Comparison of ENCODE assay signal across 8 cellular contexts in the genomic region with DNA sequence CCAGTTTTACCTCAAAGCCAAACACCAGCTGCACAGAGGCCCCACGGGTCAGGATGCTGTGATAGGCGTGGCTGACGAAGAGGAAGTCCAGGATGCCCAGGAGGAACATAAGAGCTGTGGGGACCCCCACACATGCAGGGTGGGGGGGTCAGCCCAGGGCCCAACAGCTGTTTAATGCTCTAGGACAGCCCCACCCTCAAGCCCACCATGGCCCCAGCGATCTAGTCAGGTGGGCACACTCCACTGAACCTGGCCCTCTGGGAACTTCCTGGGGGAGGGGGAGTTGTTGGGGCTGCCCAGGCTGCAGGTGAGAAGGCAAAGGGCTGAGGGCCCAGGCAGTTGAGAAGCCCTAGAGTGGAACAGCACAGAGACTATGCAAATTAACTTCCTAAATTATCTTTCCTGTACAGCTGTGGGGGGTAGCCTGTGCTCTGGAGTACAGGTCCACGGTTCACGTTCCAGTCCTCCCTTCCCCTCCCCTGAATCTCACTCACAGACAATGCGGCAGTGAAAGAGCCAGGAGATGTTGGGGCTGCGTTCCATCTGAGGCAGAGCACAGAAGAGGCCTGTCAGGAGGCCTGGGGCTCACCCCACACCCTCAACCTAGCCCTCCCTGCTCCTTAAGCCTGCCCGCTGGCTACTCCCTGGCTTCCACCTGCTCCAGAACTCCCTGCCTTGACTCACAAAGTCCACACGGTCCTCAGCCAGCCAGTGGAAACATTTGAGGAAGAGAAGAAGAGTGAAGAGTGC. TPM values are rescaled to one million over a fixed set of nuclear protein-coding genes. Genes with fewer than 3 reads are reported as not detected.
DNase-seq lines count a peak whose midpoint lies in the region; ATAC-seq and TF ChIP-seq lines count a peak whose summit lies in the region.

No MANE protein-coding gene starts in this region.

- ATAC-seq in HCT116 (no peak), GM19452 (IDR thresholded peaks at IDR 0.05; ENCODE audit: unreplicated experiment) (no peak)
- no peak for ATAC-seq in activated naive CD8-positive, alpha-beta T cell treated with anti-CD3 and anti-CD28 coated beads, Interleukin-2, amount 50 U/mL, for 24 hours

- no peaks in the 10 kb centered on the region for H3K9me2 ChIP-seq in HCT116 (ENCODE audit: insufficient read depth)

- TF ChIP-seq RAD21 in HCT116 (IDR thresholded peaks at IDR 0.05; ENCODE audit: low read depth) = no peak

- peaks cover 27% of the 10 kb centered on the region for H3K79me2 ChIP-seq in HCT116 (ENCODE audit: insufficient read depth, low read length)

- no TSS peak for BruUV-seq in HCT116 (replicated peaks; lab: Mats Ljungman, UMichigan)

- CTCF ChIA-PET in HCT116 (lab: Charles Lee) = no interaction called here

- H3K4me2 ChIP-seq in HCT116 (ENCODE audit: low read length) = peak overlapping the region; percentile 95

- TF ChIP-seq CTCF in GM12865 (IDR thresholded peaks at IDR 0.05; ENCODE audit: insufficient read depth, low read depth, low read length, missing control alignments) = no peak
- no peak for TF ChIP-seq CTCF in HCT116 (IDR thresholded peaks at IDR 0.05 in 2 of 3, conservative IDR thresholded peaks at IDR 0.05 in 1 of 3; ENCODE audit: borderline replicate concordance in 1 of 3, insufficient read depth in 1 of 3, low read depth in 2 of 3, low read length in 2 of 3)
- TF ChIP-seq CTCF in neutrophil (IDR thresholded peaks at IDR 0.05) = no peak

- no peak overlapping the region for H2AFZ ChIP-seq in HCT116 (ENCODE audit: low read depth, low read length, poor library complexity, severe bottlenecking)

- no peaks in the 10 kb centered on the region for H3K9me3 Mint-ChIP-seq in activated naive CD8-positive, alpha-beta T cell treated with anti-CD3 and anti-CD28 coated beads, Interleukin-2, amount 50 U/mL, for 24 hours

- RAD21 ChIA-PET in HCT116 (lab: Charles Lee; ENCODE audit: low non-redundant PET in 1 of 2, low total read pairs in 2 of 2, uncharacterized antibody in 2 of 2, unreplicated experiment in 2 of 2) = no interaction called here

- H3K27ac ChIP-seq in HCT116 (ENCODE audit: low read depth, low read length) (peak overlapping the region; percentile 42), neutrophil (peak overlapping the region; percentile 95)

- peak overlapping the region; percentile 78 for H3K4me3 ChIP-seq in GM12865 (ENCODE audit: low read depth, low read length)
- peak overlapping the region; percentile 81 to 98 for H3K4me3 ChIP-seq in HCT116 (replicated peaks in 1 of 2; ENCODE audit: low read depth in 1 of 2, low read length in 2 of 2)
- peak overlapping the region in 1 of 2 experiments; percentile 90 for H3K4me3 ChIP-seq in neutrophil (ENCODE audit: low read depth in 1 of 2, low read length in 1 of 2)

- POLR2A ChIA-PET in HCT116 (lab: Charles Lee) = interaction anchor here (2.1 to 4.1 kb wide), 2 partner anchors 10 to 11 kb away, joined by 12 to 52 read pairs; partner anchors contain the start of genes FAU and MRPL49

- DNase-seq in GM12865 (ENCODE audit: low read depth) = peak; percentile 82
- no peak for DNase-seq in HCT116 (ENCODE audit: low read depth, low spot score)
- peak; percentile 10 for DNase-seq in activated naive CD8-positive, alpha-beta T cell treated with anti-CD3 and anti-CD28 coated beads, Interleukin-2, amount 50 U/mL, for 24 hours
- no peak for DNase-seq in NCI-H1048 (lab: John Stamatoyannopoulos, UW)
- DNase-seq in NCI-H2107 treated with DMSO at 0.1 percent for 48 hours (lab: John Stamatoyannopoulos, UW; ENCODE audit: unreplicated experiment) = no peak
- DNase-seq in DMS114 treated with DMSO at 0.1 percent for 48 hours (lab: John Stamatoyannopoulos, UW; ENCODE audit: unreplicated experiment) = no peak

- H3K27ac Mint-ChIP-seq in activated naive CD8-positive, alpha-beta T cell treated with anti-CD3 and anti-CD28 coated beads, Interleukin-2, amount 50 U/mL, for 24 hours = peak overlapping the region; percentile 99

- H3K4me1 Mint-ChIP-seq in activated naive CD8-positive, alpha-beta T cell treated with anti-CD3 and anti-CD28 coated beads, Interleukin-2, amount 50 U/mL, for 24 hours = peaks cover 33% of the 10 kb centered on the region

- H3K27me3 ChIP-seq in HCT116 (ENCODE audit: insufficient read depth, low read length) = no peaks in the 10 kb centered on the region
- no peaks in the 10 kb centered on the region for H3K27me3 ChIP-seq in neutrophil

- intact Hi-C loops in HCT116 (cut with micrococcal nuclease) = no loop called here

- H3K9me3 ChIP-seq in HCT116 (ENCODE audit: control insufficient read depth in 1 of 2, insufficient read depth in 1 of 2, low read depth in 1 of 2, low read length in 2 of 2) (no peaks in the 10 kb centered on the region), neutrophil (no peaks in the 10 kb centered on the region)

- H3K36me3 ChIP-seq in HCT116 (ENCODE audit: control insufficient read depth in 1 of 2, insufficient read depth in 2 of 2, low read length in 2 of 2) (peaks cover 16 to 39% of the 10 kb centered on the region in 2 experiments; a peak in 3 of 4 replicates), neutrophil (peaks cover 54% of the 10 kb centered on the region)

- H3K4me3 Mint-ChIP-seq in activated naive CD8-positive, alpha-beta T cell treated with anti-CD3 and anti-CD28 coated beads, Interleukin-2, amount 50 U/mL, for 24 hours = peak overlapping the region; percentile 96

- H3K9ac ChIP-seq in HCT116 (ENCODE audit: low read length) = 0 out of 2 replicates have a peak overlapping the region, but pooled peaks have one; percentile 89

- H4K20me1 ChIP-seq in HCT116 (ENCODE audit: insufficient read depth) = no peaks in the 10 kb centered on the region

- H3K4me1 ChIP-seq in HCT116 (ENCODE audit: control insufficient read depth in 1 of 2, insufficient read depth in 2 of 2, low read length in 2 of 2) (peaks cover 9 to 28% of the 10 kb centered on the region in 2 experiments; a peak in 3 of 4 replicates), neutrophil (ENCODE audit: control insufficient read depth in 1 of 2, insufficient read depth in 1 of 2, low read depth in 1 of 2, low read length in 1 of 2) (peaks cover 34 to 38% of the 10 kb centered on the region in 2 experiments)

- peaks cover 15% of the 10 kb centered on the region for H3K36me3 Mint-ChIP-seq in activated naive CD8-positive, alpha-beta T cell treated with anti-CD3 and anti-CD28 coated beads, Interleukin-2, amount 50 U/mL, for 24 hours (ENCODE audit: low read depth)

- no peaks in the 10 kb centered on the region for H3K27me3 Mint-ChIP-seq in activated naive CD8-positive, alpha-beta T cell treated with anti-CD3 and anti-CD28 coated beads, Interleukin-2, amount 50 U/mL, for 24 hours

- TF ChIP-seq POLR2A in HCT116 (IDR thresholded peaks at IDR 0.05; ENCODE audit: borderline replicate concordance, extremely low read depth, insufficient read depth, insufficient read length) = no peak

TF ChIP-seq in HCT116, 20 proteins besides CTCF, POLR2A, EP300 and RAD21:
- TF ChIP-seq EZH2 (IDR thresholded peaks at IDR 0.05) = no peak

RNA-seq across cellular contexts. Expression of gene SYVN1, which starts 1.9 kb away (rescaled TPM):
- total RNA-seq in HCT116 (2021; ENCODE audit: unreplicated experiment) = 45.9 TPM
- polyA plus RNA-seq in HCT116 (2012) = 52.2 and 77.2 TPM in 2 replicates

RNA-seq across cellular contexts. Expression of gene MRPL49, which starts 10.3 kb away (rescaled TPM):
- total RNA-seq in HCT116 (2021; ENCODE audit: unreplicated experiment) = 77.5 TPM
- polyA plus RNA-seq in HCT116 (2012) = 44.6 and 50.8 TPM in 2 replicates

RNA-seq across cellular contexts. Expression of gene FAU, which starts 10.5 kb away (rescaled TPM):
- 1,073 TPM for total RNA-seq in HCT116 (2021; ENCODE audit: unreplicated experiment)
- polyA plus RNA-seq in HCT116 (2012) = 1,238 and 1,816 TPM in 2 replicates

RNA-seq across cellular contexts. Expression of gene ZNHIT2, which starts 14.9 kb away (rescaled TPM):
- total RNA-seq in HCT116 (2021; ENCODE audit: unreplicated experiment) = 18.8 TPM
- polyA plus RNA-seq in HCT116 (2012) = 9.6 and 13.4 TPM in 2 replicates

RNA-seq across cellular contexts. Expression of gene TM7SF2, which starts 20.7 kb away (rescaled TPM):
- total RNA-seq in HCT116 (2021; ENCODE audit: unreplicated experiment) = 52.9 TPM
- 38.9 and 41.5 TPM in 2 replicates for polyA plus RNA-seq in HCT116 (2012)

Comparison
In these comparisons a context has a peak if more than half of its experiments do, and no peak if none do; other contexts are left out.
1. DNase-seq: peak in GM12865 (single experiment) and activated naive CD8-positive, alpha-beta T cell treated with anti-CD3 and anti-CD28 coated beads, Interleukin-2, amount 50 U/mL, for 24 hours (single experiment); none in HCT116 (single experiment), NCI-H1048 (single experiment), NCI-H2107 treated with DMSO at 0.1 percent for 48 hours (single experiment) and DMS114 treated with DMSO at 0.1 percent for 48 hours (single experiment).